ENCODE assay signal across 8 cellular contexts in genomic region chr12:53451661-53452158, GRCh38. TPM values are rescaled to one million over a fixed set of nuclear protein-coding genes. Genes with fewer than 3 reads are reported as not detected.
DNase-seq lines count a peak whose midpoint lies in the region; ATAC-seq and TF ChIP-seq lines count a peak whose summit lies in the region.

Gene PCBP2, plus strand, starts transcription at chr12:53452102. Its CDS starts 2,699 bp downstream, at chr12:53454801.

- intact Hi-C loops in PC-9 (cut with micrococcal nuclease; ENCODE audit: unreplicated experiment) = loop anchor here (1.0 to 5.0 kb wide), 2 partner anchors 10 to 51 kb away; partner anchors contain the start of genes PRR13 and TARBP2

- H3K4me1 ChIP-seq in PC-9 (replicated peaks; ENCODE audit: insufficient read depth) (peaks cover 16% of the 10 kb centered on the region), muscle layer of colon (ENCODE audit: insufficient read depth, low read length) (peaks cover 24% of the 10 kb centered on the region)

- H3K4me2 ChIP-seq in PC-9 = peak within 1 kb of the TSS; percentile 82

- H3K4me3 ChIP-seq in Jurkat, Clone E6-1 (ENCODE audit: low read length) = peak within 1 kb of the TSS; percentile 76
- peak within 1 kb of the TSS; percentile 84 for H3K4me3 ChIP-seq in PC-9
- peak within 1 kb of the TSS; percentile 76 to 96 for H3K4me3 ChIP-seq in muscle layer of colon (ENCODE audit: low read depth in 1 of 2, low read length in 2 of 2)

- no peaks in the 10 kb centered on the region for H3K9me3 Mint-ChIP-seq in activated T-cell treated with anti-CD3 and anti-CD28 coated beads, Interleukin-2, amount 50 U/mL, for 24 hours

- BruUV-seq in PC-9 (replicated peaks; lab: Mats Ljungman, UMichigan) = no TSS peak

- no peaks in the 10 kb centered on the region for H3K27me3 Mint-ChIP-seq in activated T-cell treated with anti-CD3 and anti-CD28 coated beads, Interleukin-2, amount 50 U/mL, for 24 hours

- no peaks in the 10 kb centered on the region for H3K9me2 ChIP-seq in PC-9 (ENCODE audit: insufficient read depth)

- peaks cover 70% of the 10 kb centered on the region for H3K36me3 Mint-ChIP-seq in activated T-cell treated with anti-CD3 and anti-CD28 coated beads, Interleukin-2, amount 50 U/mL, for 24 hours (ENCODE audit: low read depth)

- H3K36me3 ChIP-seq in PC-9 (ENCODE audit: low read depth) (peaks cover 33% of the 10 kb centered on the region), muscle layer of colon (ENCODE audit: insufficient read depth, low read length) (peaks cover 25% of the 10 kb centered on the region)

- no peaks in the 10 kb centered on the region for H3K9me3 ChIP-seq in PC-9 (ENCODE audit: insufficient read depth, low read depth)
- no peaks in the 10 kb centered on the region for H3K9me3 ChIP-seq in muscle layer of colon (ENCODE audit: low read length)

- peaks cover 43% of the 10 kb centered on the region for H3K4me1 Mint-ChIP-seq in activated T-cell treated with anti-CD3 and anti-CD28 coated beads, Interleukin-2, amount 50 U/mL, for 24 hours (ENCODE audit: low read depth)

- H3K79me2 ChIP-seq in PC-9 (ENCODE audit: low read depth) = peaks cover 46% of the 10 kb centered on the region

- peak within 1 kb of the TSS; percentile 95 for H3K4me3 Mint-ChIP-seq in activated T-cell treated with anti-CD3 and anti-CD28 coated beads, Interleukin-2, amount 50 U/mL, for 24 hours

- peak; percentile 100 for DNase-seq in DMS53 (lab: John Stamatoyannopoulos, UW)
- peak; percentile 99 for DNase-seq in Jurkat, Clone E6-1 (ENCODE audit: low read depth, low spot score)
- peak; percentile 97 for DNase-seq in PC-9
- peak; percentile 97 for DNase-seq in activated T-cell treated with anti-CD3 and anti-CD28 coated beads, Interleukin-2, amount 50 U/mL, for 24 hours
- DNase-seq in erythroblast (lab: John Stamatoyannopoulos, UW) = peak; percentile 99 to 100
- DNase-seq in stimulated activated CD8-positive, alpha-beta memory T cell treated with anti-CD3 and anti-CD28 coated beads, Interleukin-7, amount 100 ng/mL, for 4 hours (ENCODE audit: low read depth in 2 of 2) = peak; percentile 96 to 98

- H3K27ac ChIP-seq in PC-9 = peak within 1 kb of the TSS; percentile 91
- peak within 1 kb of the TSS; percentile 100 for H3K27ac ChIP-seq in muscle layer of colon (ENCODE audit: low read depth, low read length)

- peaks cover 42% of the 10 kb centered on the region for H4K20me1 ChIP-seq in PC-9 (ENCODE audit: insufficient read depth)

- TF ChIP-seq CTCF in PC-9 (conservative IDR thresholded peaks at IDR 0.05) = peak; percentile 86

- CTCF ChIA-PET in PC-9 (lab: Charles Lee) = interaction anchor here (0.6 to 1.0 kb wide), 2 partner anchors 49 to 153 kb away, joined by 3 to 4 read pairs; partner anchors contain the start of gene TARBP2

- peak within 1 kb of the TSS; percentile 99 for H3K27ac Mint-ChIP-seq in activated T-cell treated with anti-CD3 and anti-CD28 coated beads, Interleukin-2, amount 50 U/mL, for 24 hours

- peak within 1 kb of the TSS; percentile 66 for H2AFZ ChIP-seq in PC-9

- H3K27me3 ChIP-seq in PC-9 (ENCODE audit: insufficient read depth, low read depth) (no peaks in the 10 kb centered on the region), muscle layer of colon (ENCODE audit: control insufficient read depth in 1 of 2, insufficient read depth in 2 of 2, low read length in 2 of 2) (no peaks in the 10 kb centered on the region)

- H3K9ac ChIP-seq in muscle layer of colon (ENCODE audit: low read length) = peak within 1 kb of the TSS; percentile 67

- peaks cover 64% of the 10 kb centered on the region; the same call in 1 of the 2 replicates for H3F3A ChIP-seq in PC-9 (ENCODE audit: insufficient read depth, low read depth)

- peak; percentile 96 for ATAC-seq in GM21576 (IDR thresholded peaks at IDR 0.05; ENCODE audit: unreplicated experiment)

- POLR2A ChIA-PET in PC-9 (lab: Charles Lee; ENCODE audit: unreplicated experiment) = no interaction called here

- peak; percentile 84 for TF ChIP-seq POLR2A in erythroblast (IDR thresholded peaks at IDR 0.05; ENCODE audit: low read length)

RNA-seq across cellular contexts. Expression of gene PCBP2, which starts in this region (rescaled TPM):
- polyA plus RNA-seq in Jurkat, Clone E6-1 (2012; ENCODE audit: insufficient read depth, insufficient read length) = 906 TPM
- total RNA-seq in PC-9 (2021) = 668 and 833 TPM in 2 replicates

Comparison
In these comparisons a context has a peak if more than half of its experiments do, and no peak if none do; other contexts are left out.
1. Peak in every context shown above with its lines: DNase-seq, ATAC-seq, H3K4me3 ChIP-seq and H3K27ac ChIP-seq.